Comparison of ENCODE assay signal across 23 cellular contexts in the genomic region with DNA sequence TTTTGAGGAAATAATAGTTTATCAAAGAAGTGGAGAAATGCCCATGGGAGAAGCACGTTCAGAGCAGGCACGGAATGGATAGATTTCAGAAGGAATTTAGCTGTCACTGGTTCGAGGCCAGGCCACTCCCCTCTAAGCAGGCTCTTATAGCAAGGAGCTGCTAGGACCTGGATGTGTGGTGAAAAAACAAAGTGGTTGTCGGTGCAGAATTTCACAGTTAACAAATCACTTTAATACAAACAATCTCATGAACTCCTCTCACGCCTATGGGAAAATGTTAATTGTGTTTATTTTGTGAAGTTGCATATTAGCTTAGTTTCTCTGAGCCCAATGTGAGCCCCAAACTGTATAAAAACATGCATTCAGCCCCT.
DNase-seq lines count a peak whose midpoint lies in the region; FAIRE-seq and TF ChIP-seq lines count a peak whose summit lies in the region.
"Had no signal": no experiment of that assay in that cellular context is flagged by ENCODE, and none has a peak within 500 bp of the region (broad histone marks: within the 10 kb centered on the region; RNA-seq: fewer than 3 reads in every experiment).

No MANE protein-coding gene starts in this region.

- FAIRE-seq in frontal cortex (lab: Jason Lieb, UNC) = no peak
- FAIRE-seq: GM12878 had no signal

- H3K4me3 ChIP-seq in AG10803 (ENCODE audit: low read length) = no peak overlapping the region
- H3K4me3 ChIP-seq in SJSA1 = no peak overlapping the region
- H3K4me3 ChIP-seq: GM12878, left lung had no signal

- peaks cover 28% of the 10 kb centered on the region for H3K4me1 ChIP-seq in SJSA1 (replicated peaks)
- H3K4me1 ChIP-seq: BE2C, left lung had no signal

- 0 out of 2 replicates have a peak overlapping the region, but pooled peaks have one; percentile 14 for H3K27ac ChIP-seq in SJSA1
- H3K27ac ChIP-seq: left lung, WERI-Rb-1 had no signal

- no peak for TF ChIP-seq CTCF in AG10803 (conservative IDR thresholded peaks at IDR 0.05; ENCODE audit: low read length)
- no peak for TF ChIP-seq CTCF in progenitor cell of endocrine pancreas (IDR thresholded peaks at IDR 0.05; ENCODE audit: unreplicated experiment)

- intact Hi-C loops in activated T-helper 1 cell treated with anti-CD3 and anti-CD28 coated beads, Interleukin-12 subunit alpha, Interleukin-12 subunit beta, Interleukin-2, Interleukin-4 antibody, amounts not matched to agents 30 ng/mL and 10 ng/mL and 1 ng/mL, durations not matched to agents 14 hours and 24 hours and 36 hours (cut with micrococcal nuclease) = no loop called here

- H3K4me1 Mint-ChIP-seq in progenitor cell of endocrine pancreas (ENCODE audit: low read depth) = peaks cover 27% of the 10 kb centered on the region
- H3K4me1 Mint-ChIP-seq in activated T-helper 1 cell treated with anti-CD3 and anti-CD28 coated beads, Interleukin-12 subunit alpha, Interleukin-12 subunit beta, Interleukin-2, Interleukin-4 antibody, amounts not matched to agents 30 ng/mL and 10 ng/mL and 1 ng/mL, durations not matched to agents 14 hours and 24 hours and 36 hours (ENCODE audit: low read depth) = no peaks in the 10 kb centered on the region
- H3K4me1 Mint-ChIP-seq: activated CD8-positive, alpha-beta memory T cell treated with anti-CD3 and anti-CD28 coated beads, Interleukin-2, amount 10 ng/mL, durations not matched to agents 7 days and 5 days; activated naive CD4-positive, alpha-beta T cell treated with anti-CD3 and anti-CD28 coated beads, Interleukin-2, amount 10 ng/mL, durations not matched to agents 7 days and 5 days had no signal

- H3K27me3 Mint-ChIP-seq in progenitor cell of endocrine pancreas = no peaks in the 10 kb centered on the region
- H3K27me3 Mint-ChIP-seq in activated T-helper 1 cell treated with anti-CD3 and anti-CD28 coated beads, Interleukin-12 subunit alpha, Interleukin-12 subunit beta, Interleukin-2, Interleukin-4 antibody, amounts not matched to agents 30 ng/mL and 10 ng/mL and 1 ng/mL, durations not matched to agents 14 hours and 24 hours and 36 hours (ENCODE audit: insufficient read depth) = peaks cover 4% of the 10 kb centered on the region
- H3K27me3 Mint-ChIP-seq: activated CD8-positive, alpha-beta memory T cell treated with anti-CD3 and anti-CD28 coated beads, Interleukin-2, amount 10 ng/mL, durations not matched to agents 7 days and 5 days; activated naive CD4-positive, alpha-beta T cell treated with anti-CD3 and anti-CD28 coated beads, Interleukin-2, amount 10 ng/mL, durations not matched to agents 7 days and 5 days had no signal

- H3K9me3 Mint-ChIP-seq in progenitor cell of endocrine pancreas (ENCODE audit: low read depth) = peaks cover 7% of the 10 kb centered on the region
- no peaks in the 10 kb centered on the region for H3K9me3 Mint-ChIP-seq in activated T-helper 1 cell treated with anti-CD3 and anti-CD28 coated beads, Interleukin-12 subunit alpha, Interleukin-12 subunit beta, Interleukin-2, Interleukin-4 antibody, amounts not matched to agents 30 ng/mL and 10 ng/mL and 1 ng/mL, durations not matched to agents 14 hours and 24 hours and 36 hours
- H3K9me3 Mint-ChIP-seq: H9; natural killer cell treated with Interleukin-12 subunit alpha and Interleukin-12 subunit beta and Interleukin-15 and Interleukin-18, amount 100 ng/mL, for 72 hours had no signal

- peak overlapping the region; percentile 51 for H3K27ac Mint-ChIP-seq in progenitor cell of endocrine pancreas
- no peak overlapping the region for H3K27ac Mint-ChIP-seq in activated T-helper 1 cell treated with anti-CD3 and anti-CD28 coated beads, Interleukin-12 subunit alpha, Interleukin-12 subunit beta, Interleukin-2, Interleukin-4 antibody, amounts not matched to agents 30 ng/mL and 10 ng/mL and 1 ng/mL, durations not matched to agents 14 hours and 24 hours and 36 hours
- H3K27ac Mint-ChIP-seq: activated CD8-positive, alpha-beta memory T cell treated with anti-CD3 and anti-CD28 coated beads, Interleukin-2, amount 10 ng/mL, durations not matched to agents 7 days and 5 days; activated naive CD4-positive, alpha-beta T cell treated with anti-CD3 and anti-CD28 coated beads, Interleukin-2, amount 10 ng/mL, durations not matched to agents 7 days and 5 days; activated T-cell treated with anti-CD3 and anti-CD28 coated beads, Interleukin-2, amount 50 U/mL, for 72 hours; H9; natural killer cell treated with Interleukin-12 subunit alpha and Interleukin-12 subunit beta and Interleukin-15 and Interleukin-18, amount 100 ng/mL, for 72 hours had no signal

- H3K36me3 ChIP-seq in SJSA1 = no peaks in the 10 kb centered on the region
- H3K36me3 ChIP-seq: BE2C, left lung, WERI-Rb-1 had no signal

- H3K27me3 ChIP-seq in SJSA1 (replicated peaks) = no peaks in the 10 kb centered on the region
- H3K27me3 ChIP-seq: BE2C, left lung had no signal

- no peak overlapping the region for H3K4me3 Mint-ChIP-seq in progenitor cell of endocrine pancreas (ENCODE audit: low read depth)
- H3K4me3 Mint-ChIP-seq in activated T-helper 1 cell treated with anti-CD3 and anti-CD28 coated beads, Interleukin-12 subunit alpha, Interleukin-12 subunit beta, Interleukin-2, Interleukin-4 antibody, amounts not matched to agents 30 ng/mL and 10 ng/mL and 1 ng/mL, durations not matched to agents 14 hours and 24 hours and 36 hours = no peak overlapping the region
- H3K4me3 Mint-ChIP-seq: activated CD8-positive, alpha-beta memory T cell treated with anti-CD3 and anti-CD28 coated beads, Interleukin-2, amount 10 ng/mL, durations not matched to agents 7 days and 5 days; activated naive CD4-positive, alpha-beta T cell treated with anti-CD3 and anti-CD28 coated beads, Interleukin-2, amount 10 ng/mL, durations not matched to agents 7 days and 5 days; activated T-cell treated with anti-CD3 and anti-CD28 coated beads, Interleukin-2, amount 50 U/mL, for 72 hours; H9; natural killer cell treated with Interleukin-12 subunit alpha and Interleukin-12 subunit beta and Interleukin-15 and Interleukin-18, amount 100 ng/mL, for 72 hours had no signal

- no peaks in the 10 kb centered on the region for H3K9me3 ChIP-seq in SJSA1 (replicated peaks)
- H3K9me3 ChIP-seq: BE2C, left lung had no signal

- DNase-seq in AG10803 (ENCODE audit: low read depth) (peak; percentile 61), SJSA1 (ENCODE audit: low read depth in 1 of 2, low spot score in 2 of 2) (no peak), fibroblast of gingiva (ENCODE audit: low read depth) (peak; percentile 65), progenitor cell of endocrine pancreas (ENCODE audit: low spot score, unreplicated experiment) (no peak), foreskin melanocyte (no peak), NCI-H446 (lab: John Stamatoyannopoulos, UW) (no peak), frontal cortex (ENCODE audit: low spot score in 2 of 2) (no peak)
- no peak for DNase-seq in activated T-helper 1 cell treated with anti-CD3 and anti-CD28 coated beads, Interleukin-12 subunit alpha, Interleukin-12 subunit beta, Interleukin-2, Interleukin-4 antibody, amounts not matched to agents 30 ng/mL and 10 ng/mL and 1 ng/mL, durations not matched to agents 14 hours and 24 hours and 36 hours (ENCODE audit: low spot score)
- DNase-seq: activated CD4-positive, alpha-beta T cell treated with anti-CD3 and anti-CD28 coated beads, Interleukin-2, amount 50 U/mL, for 1 hour; activated CD8-positive, alpha-beta memory T cell treated with anti-CD3 and anti-CD28 coated beads, Interleukin-2, amount 10 ng/mL, durations not matched to agents 7 days and 5 days; activated naive CD4-positive, alpha-beta T cell treated with anti-CD3 and anti-CD28 coated beads, Interleukin-2, amount 10 ng/mL, durations not matched to agents 7 days and 5 days; activated T-cell treated with anti-CD3 and anti-CD28 coated beads, Interleukin-2, amount 50 U/mL, for 72 hours; BE2C; DMS79; H9; hippocampal formation; Karpas-422; left lung; NCI-H187; stimulated activated CD8-positive, alpha-beta memory T cell treated with anti-CD3 and anti-CD28 coated beads, Interleukin-4, amount 100 ng/mL, for 48 hours; WERI-Rb-1 had no signal

- peaks cover 2% of the 10 kb centered on the region for H3K36me3 Mint-ChIP-seq in progenitor cell of endocrine pancreas (ENCODE audit: insufficient read depth)
- no peaks in the 10 kb centered on the region for H3K36me3 Mint-ChIP-seq in activated T-helper 1 cell treated with anti-CD3 and anti-CD28 coated beads, Interleukin-12 subunit alpha, Interleukin-12 subunit beta, Interleukin-2, Interleukin-4 antibody, amounts not matched to agents 30 ng/mL and 10 ng/mL and 1 ng/mL, durations not matched to agents 14 hours and 24 hours and 36 hours (ENCODE audit: low read depth)
- H3K36me3 Mint-ChIP-seq: activated CD8-positive, alpha-beta memory T cell treated with anti-CD3 and anti-CD28 coated beads, Interleukin-2, amount 10 ng/mL, durations not matched to agents 7 days and 5 days; activated naive CD4-positive, alpha-beta T cell treated with anti-CD3 and anti-CD28 coated beads, Interleukin-2, amount 10 ng/mL, durations not matched to agents 7 days and 5 days; natural killer cell treated with Interleukin-12 subunit alpha and Interleukin-12 subunit beta and Interleukin-15 and Interleukin-18, amount 100 ng/mL, for 72 hours had no signal

Comparison
In these comparisons a context has a peak if more than half of its experiments do, and no peak if none do; other contexts are left out.
1. DNase-seq: peak in AG10803 (single experiment) and fibroblast of gingiva (single experiment); none in SJSA1 (0 of 2), progenitor cell of endocrine pancreas (single experiment), foreskin melanocyte (single experiment), NCI-H446 (0 of 2), activated T-helper 1 cell treated with anti-CD3 and anti-CD28 coated beads, Interleukin-12 subunit alpha, Interleukin-12 subunit beta, Interleukin-2, Interleukin-4 antibody, amounts not matched to agents 30 ng/mL and 10 ng/mL and 1 ng/mL, durations not matched to agents 14 hours and 24 hours and 36 hours (single experiment) and frontal cortex (0 of 2).